1 cellular context compared by ENCODE assay signal in genomic region chr11:69287968-69288882, GRCh38.
TF ChIP-seq lines count a peak whose summit lies in the region.

No MANE protein-coding gene starts in this region.

TF ChIP-seq in K562, 482 proteins besides CTCF, POLR2A, EP300 and RAD21 (continued from another document):
- TF ChIP-seq RFX5 (IDR thresholded peaks at IDR 0.05; ENCODE audit: low read depth, low read length) (no peak), KAT2B (IDR thresholded peaks at IDR 0.05; ENCODE audit: low read depth, low read length) (no peak), KLF16 (IDR thresholded peaks at IDR 0.05) (peak; percentile 60; the same call in 1 of the 2 replicates), SOX6 (IDR thresholded peaks at IDR 0.05) (peak; percentile 48; the same call in 1 of the 2 replicates), TAL1 (IDR thresholded peaks at IDR 0.05) (no peak), HNRNPL (IDR thresholded peaks at IDR 0.05; ENCODE audit: low read depth, low read length) (no peak), ZBTB17 (CRISPR knock-in tag; IDR thresholded peaks at IDR 0.05) (peak; percentile 98), IFI16 (CRISPR knock-in tag; IDR thresholded peaks at IDR 0.05) (no peak), NR2F6 (CRISPR knock-in tag; IDR thresholded peaks at IDR 0.05) (no peak), ZFPM2 (CRISPR knock-in tag; IDR thresholded peaks at IDR 0.05) (no peak), ZC3H4 (CRISPR knock-in tag; IDR thresholded peaks at IDR 0.05; ENCODE audit: borderline replicate concordance) (no peak), NFIC (IDR thresholded peaks at IDR 0.05) (no peak), GATAD2B (IDR thresholded peaks at IDR 0.05; ENCODE audit: borderline replicate concordance) (0 out of 2 replicates have a peak, but pooled peaks have one; percentile 47), SIN3A (IDR thresholded peaks at IDR 0.05; ENCODE audit: borderline replicate concordance in 2 of 2, control insufficient read depth in 1 of 2, low read depth in 2 of 2, low read length in 2 of 2) (no peak), TGIF2 (CRISPR knock-in tag; IDR thresholded peaks at IDR 0.05) (no peak), MEIS2 (IDR thresholded peaks at IDR 0.05; ENCODE audit: partially characterized antibody) (no peak), MTA1 (IDR thresholded peaks at IDR 0.05; ENCODE audit: borderline replicate concordance) (no peak), ZNF165 (CRISPR knock-in tag; IDR thresholded peaks at IDR 0.05; ENCODE audit: borderline replicate concordance) (no peak), ZNF143 (CRISPR knock-in tag; IDR thresholded peaks at IDR 0.05) (no peak), STAT6 (CRISPR knock-in tag; IDR thresholded peaks at IDR 0.05) (no peak), POLR2AphosphoS5 (IDR thresholded peaks at IDR 0.05; ENCODE audit: control insufficient read depth, insufficient read depth, low read depth, low read length) (no peak), MCM3 (IDR thresholded peaks at IDR 0.05) (no peak), CTBP1 (IDR thresholded peaks at IDR 0.05; ENCODE audit: borderline replicate concordance) (peak; percentile 45; the same call in 1 of the 2 replicates), MLLT1 (IDR thresholded peaks at IDR 0.05) (peak in 1 of 2 experiments; percentile 96; a peak in 2 of 4 replicates), CCNT2 (IDR thresholded peaks at IDR 0.05; ENCODE audit: borderline replicate concordance, extremely low read depth, insufficient read length, low read depth, low read length) (no peak), SNIP1 (IDR thresholded peaks at IDR 0.05; ENCODE audit: low read depth) (no peak), TBL1XR1 (IDR thresholded peaks at IDR 0.05; ENCODE audit: low read length in 2 of 2) (peak in 1 of 2 experiments; percentile 42; a peak in 1 of 4 replicates), CBFA2T3 (IDR thresholded peaks at IDR 0.05) (peak; percentile 68), CBX1 (IDR thresholded peaks at IDR 0.05; ENCODE audit: low read depth) (no peak), NR2C1 (IDR thresholded peaks at IDR 0.05) (no peak), NR2C1 (tag; IDR thresholded peaks at IDR 0.05) (0 out of 2 replicates have a peak, but pooled peaks have one; percentile 16), TEAD4 (IDR thresholded peaks at IDR 0.05; ENCODE audit: low read length) (peak; percentile 16; the same call in 1 of the 2 replicates), TEAD4 (CRISPR knock-in tag; IDR thresholded peaks at IDR 0.05; ENCODE audit: borderline replicate concordance) (no peak), ZEB2 (IDR thresholded peaks at IDR 0.05) (0 out of 2 replicates have a peak, but pooled peaks have one; percentile 41), ZNF217 (CRISPR knock-in tag; IDR thresholded peaks at IDR 0.05) (no peak), MAZ (CRISPR knock-in tag; conservative IDR thresholded peaks at IDR 0.05 in 1 of 2, IDR thresholded peaks at IDR 0.05 in 1 of 2) (no peak), SREBF2 (CRISPR knock-in tag; IDR thresholded peaks at IDR 0.05) (no peak), ZNF384 (IDR thresholded peaks at IDR 0.05; ENCODE audit: low read depth, low read length) (no peak), ZSCAN29 (IDR thresholded peaks at IDR 0.05) (no peak), RCOR1 (IDR thresholded peaks at IDR 0.05; ENCODE audit: borderline replicate concordance in 1 of 2, low read depth in 2 of 2, low read length in 2 of 2) (peak in 1 of 2 experiments; percentile 38; a peak in 1 of 4 replicates), TCF3 (CRISPR knock-in tag; IDR thresholded peaks at IDR 0.05) (peak; percentile 45; the same call in 1 of the 2 replicates), CBFA2T2 (conservative IDR thresholded peaks at IDR 0.05) (peak; percentile 57), NBN (IDR thresholded peaks at IDR 0.05; ENCODE audit: low read depth) (no peak), RBM34 (IDR thresholded peaks at IDR 0.05; ENCODE audit: borderline replicate concordance, insufficient read depth, low read length) (no peak), ZNF134 (CRISPR knock-in tag; conservative IDR thresholded peaks at IDR 0.05) (peak; percentile 88), E2F3 (CRISPR knock-in tag; IDR thresholded peaks at IDR 0.05) (no peak), NRF1 (conservative IDR thresholded peaks at IDR 0.05 in 1 of 2, IDR thresholded peaks at IDR 0.05 in 1 of 2) (peak; percentile 47 to 55; a peak in 3 of 4 replicates), ZNF23 (CRISPR knock-in tag; IDR thresholded peaks at IDR 0.05) (peak; percentile 94), NFYB (IDR thresholded peaks at IDR 0.05; ENCODE audit: extremely low read depth, insufficient read length) (no peak), XRCC3 (IDR thresholded peaks at IDR 0.05) (no peak), ZNF57 (CRISPR knock-in tag; IDR thresholded peaks at IDR 0.05) (no peak), KAT8 (IDR thresholded peaks at IDR 0.05; ENCODE audit: low read depth) (no peak), TRIM28 (IDR thresholded peaks at IDR 0.05) (no peak), ZNF644 (tag; IDR thresholded peaks at IDR 0.05; ENCODE audit: low read depth) (0 out of 2 replicates have a peak, but pooled peaks have one; percentile 30), FOSL1 (tag; conservative IDR thresholded peaks at IDR 0.05) (0 out of 2 replicates have a peak, but pooled peaks have one; percentile 31)
- TF ChIP-seq, protein P1, sequence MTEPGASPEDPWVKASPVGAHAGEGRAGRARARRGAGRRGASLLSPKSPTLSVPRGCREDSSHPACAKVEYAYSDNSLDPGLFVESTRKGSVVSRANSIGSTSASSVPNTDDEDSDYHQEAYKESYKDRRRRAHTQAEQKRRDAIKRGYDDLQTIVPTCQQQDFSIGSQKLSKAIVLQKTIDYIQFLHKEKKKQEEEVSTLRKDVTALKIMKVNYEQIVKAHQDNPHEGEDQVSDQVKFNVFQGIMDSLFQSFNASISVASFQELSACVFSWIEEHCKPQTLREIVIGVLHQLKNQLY (CRISPR knock-in tag; conservative IDR thresholded peaks at IDR 0.05), result no peak
- TF ChIP-seq, protein P2, sequence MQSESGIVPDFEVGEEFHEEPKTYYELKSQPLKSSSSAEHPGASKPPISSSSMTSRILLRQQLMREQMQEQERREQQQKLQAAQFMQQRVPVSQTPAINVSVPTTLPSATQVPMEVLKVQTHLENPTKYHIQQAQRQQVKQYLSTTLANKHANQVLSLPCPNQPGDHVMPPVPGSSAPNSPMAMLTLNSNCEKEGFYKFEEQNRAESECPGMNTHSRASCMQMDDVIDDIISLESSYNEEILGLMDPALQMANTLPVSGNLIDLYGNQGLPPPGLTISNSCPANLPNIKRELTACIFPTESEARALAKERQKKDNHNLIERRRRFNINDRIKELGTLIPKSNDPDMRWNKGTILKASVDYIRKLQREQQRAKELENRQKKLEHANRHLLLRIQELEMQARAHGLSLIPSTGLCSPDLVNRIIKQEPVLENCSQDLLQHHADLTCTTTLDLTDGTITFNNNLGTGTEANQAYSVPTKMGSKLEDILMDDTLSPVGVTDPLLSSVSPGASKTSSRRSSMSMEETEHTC (IDR thresholded peaks at IDR 0.05), result peak; percentile 52; the same call in 1 of the 2 replicates
- TF ChIP-seq, protein P3, sequence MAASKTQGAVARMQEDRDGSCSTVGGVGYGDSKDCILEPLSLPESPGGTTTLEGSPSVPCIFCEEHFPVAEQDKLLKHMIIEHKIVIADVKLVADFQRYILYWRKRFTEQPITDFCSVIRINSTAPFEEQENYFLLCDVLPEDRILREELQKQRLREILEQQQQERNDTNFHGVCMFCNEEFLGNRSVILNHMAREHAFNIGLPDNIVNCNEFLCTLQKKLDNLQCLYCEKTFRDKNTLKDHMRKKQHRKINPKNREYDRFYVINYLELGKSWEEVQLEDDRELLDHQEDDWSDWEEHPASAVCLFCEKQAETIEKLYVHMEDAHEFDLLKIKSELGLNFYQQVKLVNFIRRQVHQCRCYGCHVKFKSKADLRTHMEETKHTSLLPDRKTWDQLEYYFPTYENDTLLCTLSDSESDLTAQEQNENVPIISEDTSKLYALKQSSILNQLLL (CRISPR knock-in tag; IDR thresholded peaks at IDR 0.05; ENCODE audit: borderline replicate concordance), result no peak
- TF ChIP-seq, protein P4, sequence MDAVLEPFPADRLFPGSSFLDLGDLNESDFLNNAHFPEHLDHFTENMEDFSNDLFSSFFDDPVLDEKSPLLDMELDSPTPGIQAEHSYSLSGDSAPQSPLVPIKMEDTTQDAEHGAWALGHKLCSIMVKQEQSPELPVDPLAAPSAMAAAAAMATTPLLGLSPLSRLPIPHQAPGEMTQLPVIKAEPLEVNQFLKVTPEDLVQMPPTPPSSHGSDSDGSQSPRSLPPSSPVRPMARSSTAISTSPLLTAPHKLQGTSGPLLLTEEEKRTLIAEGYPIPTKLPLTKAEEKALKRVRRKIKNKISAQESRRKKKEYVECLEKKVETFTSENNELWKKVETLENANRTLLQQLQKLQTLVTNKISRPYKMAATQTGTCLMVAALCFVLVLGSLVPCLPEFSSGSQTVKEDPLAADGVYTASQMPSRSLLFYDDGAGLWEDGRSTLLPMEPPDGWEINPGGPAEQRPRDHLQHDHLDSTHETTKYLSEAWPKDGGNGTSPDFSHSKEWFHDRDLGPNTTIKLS (IDR thresholded peaks at IDR 0.05; ENCODE audit: borderline replicate concordance, low read depth), result peak; percentile 84
- TF ChIP-seq, protein P5, sequence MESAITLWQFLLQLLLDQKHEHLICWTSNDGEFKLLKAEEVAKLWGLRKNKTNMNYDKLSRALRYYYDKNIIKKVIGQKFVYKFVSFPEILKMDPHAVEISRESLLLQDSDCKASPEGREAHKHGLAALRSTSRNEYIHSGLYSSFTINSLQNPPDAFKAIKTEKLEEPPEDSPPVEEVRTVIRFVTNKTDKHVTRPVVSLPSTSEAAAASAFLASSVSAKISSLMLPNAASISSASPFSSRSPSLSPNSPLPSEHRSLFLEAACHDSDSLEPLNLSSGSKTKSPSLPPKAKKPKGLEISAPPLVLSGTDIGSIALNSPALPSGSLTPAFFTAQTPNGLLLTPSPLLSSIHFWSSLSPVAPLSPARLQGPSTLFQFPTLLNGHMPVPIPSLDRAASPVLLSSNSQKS (CRISPR knock-in tag; IDR thresholded peaks at IDR 0.05), result no peak
- TF ChIP-seq, protein P6, sequence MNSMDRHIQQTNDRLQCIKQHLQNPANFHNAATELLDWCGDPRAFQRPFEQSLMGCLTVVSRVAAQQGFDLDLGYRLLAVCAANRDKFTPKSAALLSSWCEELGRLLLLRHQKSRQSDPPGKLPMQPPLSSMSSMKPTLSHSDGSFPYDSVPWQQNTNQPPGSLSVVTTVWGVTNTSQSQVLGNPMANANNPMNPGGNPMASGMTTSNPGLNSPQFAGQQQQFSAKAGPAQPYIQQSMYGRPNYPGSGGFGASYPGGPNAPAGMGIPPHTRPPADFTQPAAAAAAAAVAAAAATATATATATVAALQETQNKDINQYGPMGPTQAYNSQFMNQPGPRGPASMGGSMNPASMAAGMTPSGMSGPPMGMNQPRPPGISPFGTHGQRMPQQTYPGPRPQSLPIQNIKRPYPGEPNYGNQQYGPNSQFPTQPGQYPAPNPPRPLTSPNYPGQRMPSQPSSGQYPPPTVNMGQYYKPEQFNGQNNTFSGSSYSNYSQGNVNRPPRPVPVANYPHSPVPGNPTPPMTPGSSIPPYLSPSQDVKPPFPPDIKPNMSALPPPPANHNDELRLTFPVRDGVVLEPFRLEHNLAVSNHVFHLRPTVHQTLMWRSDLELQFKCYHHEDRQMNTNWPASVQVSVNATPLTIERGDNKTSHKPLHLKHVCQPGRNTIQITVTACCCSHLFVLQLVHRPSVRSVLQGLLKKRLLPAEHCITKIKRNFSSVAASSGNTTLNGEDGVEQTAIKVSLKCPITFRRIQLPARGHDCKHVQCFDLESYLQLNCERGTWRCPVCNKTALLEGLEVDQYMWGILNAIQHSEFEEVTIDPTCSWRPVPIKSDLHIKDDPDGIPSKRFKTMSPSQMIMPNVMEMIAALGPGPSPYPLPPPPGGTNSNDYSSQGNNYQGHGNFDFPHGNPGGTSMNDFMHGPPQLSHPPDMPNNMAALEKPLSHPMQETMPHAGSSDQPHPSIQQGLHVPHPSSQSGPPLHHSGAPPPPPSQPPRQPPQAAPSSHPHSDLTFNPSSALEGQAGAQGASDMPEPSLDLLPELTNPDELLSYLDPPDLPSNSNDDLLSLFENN (IDR thresholded peaks at IDR 0.05; ENCODE audit: low read depth in 2 of 2, low read length in 2 of 2), result peak in 1 of 2 experiments; percentile 73; a peak in 2 of 4 replicates
